In the genomic region with DNA sequence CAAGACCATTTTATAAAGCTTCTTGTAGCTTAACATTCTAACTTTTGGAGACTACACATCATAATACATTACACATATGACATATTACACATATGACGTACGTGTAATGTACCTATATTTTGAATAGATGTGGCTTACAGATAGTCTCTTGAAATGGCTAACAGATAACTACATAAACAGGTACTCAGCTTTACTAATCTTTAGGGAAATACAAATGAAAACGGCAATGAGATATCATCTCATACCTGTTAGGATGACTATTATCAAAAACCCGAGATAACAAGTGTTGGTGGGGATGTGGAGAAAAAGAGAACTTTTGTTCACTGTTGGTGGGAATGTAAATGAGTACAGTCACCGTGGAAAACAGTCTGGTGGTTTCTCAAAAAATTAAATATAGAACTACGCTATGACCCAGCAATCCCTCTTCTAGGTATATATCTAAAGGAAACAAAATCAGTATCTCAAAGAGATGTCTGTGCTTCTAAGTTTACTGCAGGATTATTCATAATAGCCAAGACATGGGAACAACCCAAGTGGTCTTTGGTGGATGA, we compare ENCODE assay signal across 21 cellular contexts.
DNase-seq lines count a peak whose midpoint lies in the region; ATAC-seq lines count a peak whose summit lies in the region.
"Had no signal": no experiment of that assay in that cellular context is flagged by ENCODE, and none has a peak within 500 bp of the region (broad histone marks: within the 10 kb centered on the region; RNA-seq: fewer than 3 reads in every experiment).

No MANE protein-coding gene starts in this region.

- H3K4me1 Mint-ChIP-seq in activated naive CD4-positive, alpha-beta T cell treated with anti-CD3 and anti-CD28 coated beads, Interleukin-2, amount 10 ng/mL, durations not matched to agents 7 days and 5 days: peaks cover 70% of the 10 kb centered on the region
- H3K4me1 Mint-ChIP-seq in T-helper 17 cell: peaks cover 61% of the 10 kb centered on the region
- peaks cover 61% of the 10 kb centered on the region for H3K4me1 Mint-ChIP-seq in activated naive CD8-positive, alpha-beta T cell treated with anti-CD3 and anti-CD28 coated beads for 36 hours
- peaks cover 73% of the 10 kb centered on the region for H3K4me1 Mint-ChIP-seq in stimulated activated naive CD8-positive, alpha-beta T cell treated with anti-CD3 and anti-CD28 coated beads, Interleukin-15, Interleukin-2, amounts not matched to agents 100 ng/mL and 50 ng/mL, for 24 hours (ENCODE audit: low read depth)

- peaks cover 2% of the 10 kb centered on the region for H3K9me3 Mint-ChIP-seq in activated naive CD4-positive, alpha-beta T cell treated with anti-CD3 and anti-CD28 coated beads, Interleukin-2, amount 10 ng/mL, durations not matched to agents 7 days and 5 days
- H3K9me3 Mint-ChIP-seq in activated naive CD8-positive, alpha-beta T cell treated with anti-CD3 and anti-CD28 coated beads for 36 hours: peaks cover 3% of the 10 kb centered on the region
- no peaks in the 10 kb centered on the region for H3K9me3 Mint-ChIP-seq in stimulated activated naive CD8-positive, alpha-beta T cell treated with anti-CD3 and anti-CD28 coated beads, Interleukin-15, Interleukin-2, amounts not matched to agents 100 ng/mL and 50 ng/mL, for 24 hours
- H3K9me3 Mint-ChIP-seq: stimulated activated memory B cell treated with anti-CD40 and anti-IgM and Interleukin-4, amounts not matched to agents 10 μg/mL and 1 μg/mL and 100 μg/mL, for 72 hours had no signal

- H3K36me3 Mint-ChIP-seq in activated naive CD4-positive, alpha-beta T cell treated with anti-CD3 and anti-CD28 coated beads, Interleukin-2, amount 10 ng/mL, durations not matched to agents 7 days and 5 days: peaks cover 11% of the 10 kb centered on the region
- H3K36me3 Mint-ChIP-seq in T-helper 17 cell (ENCODE audit: low read depth): peaks cover 5% of the 10 kb centered on the region
- peaks cover 10% of the 10 kb centered on the region for H3K36me3 Mint-ChIP-seq in activated naive CD8-positive, alpha-beta T cell treated with anti-CD3 and anti-CD28 coated beads for 36 hours
- peaks cover 4% of the 10 kb centered on the region for H3K36me3 Mint-ChIP-seq in stimulated activated naive CD8-positive, alpha-beta T cell treated with anti-CD3 and anti-CD28 coated beads, Interleukin-15, Interleukin-2, amounts not matched to agents 100 ng/mL and 50 ng/mL, for 24 hours (ENCODE audit: low read depth)
- H3K36me3 Mint-ChIP-seq: stimulated activated memory B cell treated with anti-CD40 and anti-IgM and Interleukin-4, amounts not matched to agents 10 μg/mL and 1 μg/mL and 100 μg/mL, for 72 hours had no signal

- H3K4me3 Mint-ChIP-seq in activated naive CD4-positive, alpha-beta T cell treated with anti-CD3 and anti-CD28 coated beads, Interleukin-2, amount 10 ng/mL, durations not matched to agents 7 days and 5 days: no peak overlapping the region
- H3K4me3 Mint-ChIP-seq in T-helper 17 cell: peak overlapping the region; percentile 37
- no peak overlapping the region for H3K4me3 Mint-ChIP-seq in activated naive CD8-positive, alpha-beta T cell treated with anti-CD3 and anti-CD28 coated beads for 36 hours
- peak overlapping the region; percentile 44 for H3K4me3 Mint-ChIP-seq in stimulated activated naive CD8-positive, alpha-beta T cell treated with anti-CD3 and anti-CD28 coated beads, Interleukin-15, Interleukin-2, amounts not matched to agents 100 ng/mL and 50 ng/mL, for 24 hours
- H3K4me3 Mint-ChIP-seq: stimulated activated memory B cell treated with anti-CD40 and anti-IgM and Interleukin-4, amounts not matched to agents 10 μg/mL and 1 μg/mL and 100 μg/mL, for 72 hours had no signal

- CTCF ChIA-PET in activated naive CD4-positive, alpha-beta T cell treated with anti-CD3 and anti-CD28 coated beads, Interleukin-2, amount 10 ng/mL, durations not matched to agents 7 days and 5 days (lab: Charles Lee): interaction anchor here (1.0 kb wide), 1 partner anchor 17 kb away, joined by 4 read pairs; no protein-coding TSS in a partner anchor

- H3K27me3 Mint-ChIP-seq in activated naive CD4-positive, alpha-beta T cell treated with anti-CD3 and anti-CD28 coated beads, Interleukin-2, amount 10 ng/mL, durations not matched to agents 7 days and 5 days: no peaks in the 10 kb centered on the region
- H3K27me3 Mint-ChIP-seq in T-helper 17 cell: no peaks in the 10 kb centered on the region
- no peaks in the 10 kb centered on the region for H3K27me3 Mint-ChIP-seq in activated naive CD8-positive, alpha-beta T cell treated with anti-CD3 and anti-CD28 coated beads for 36 hours
- no peaks in the 10 kb centered on the region for H3K27me3 Mint-ChIP-seq in stimulated activated naive CD8-positive, alpha-beta T cell treated with anti-CD3 and anti-CD28 coated beads, Interleukin-15, Interleukin-2, amounts not matched to agents 100 ng/mL and 50 ng/mL, for 24 hours
- H3K27me3 Mint-ChIP-seq: stimulated activated memory B cell treated with anti-CD40 and anti-IgM and Interleukin-4, amounts not matched to agents 10 μg/mL and 1 μg/mL and 100 μg/mL, for 72 hours had no signal

- ATAC-seq in T-helper 17 cell (peak; percentile 1), GM18868 (IDR thresholded peaks at IDR 0.05; ENCODE audit: unreplicated experiment) (no peak), HG03196 (IDR thresholded peaks at IDR 0.05; ENCODE audit: unreplicated experiment) (no peak)
- ATAC-seq: body of pancreas; gastroesophageal sphincter; sciatic nerve; stimulated activated memory B cell treated with anti-CD40 and anti-IgM and Interleukin-4, amounts not matched to agents 10 μg/mL and 1 μg/mL and 100 μg/mL, for 72 hours had no signal

- no peaks in the 10 kb centered on the region for H3K9me3 ChIP-seq in T-helper 17 cell (ENCODE audit: control insufficient read depth, low read length, poor library complexity, severe bottlenecking)
- H3K9me3 ChIP-seq: BLaER1 treated with 17β-estradiol and CSF1 and Interleukin-3, amounts not matched to agents 10 nM and 100 nM; body of pancreas; gastroesophageal sphincter; thoracic aorta had no signal

- no peak for DNase-seq in activated naive CD4-positive, alpha-beta T cell treated with anti-CD3 and anti-CD28 coated beads, Interleukin-2, amount 10 ng/mL, durations not matched to agents 7 days and 5 days
- no peak for DNase-seq in activated naive CD4-positive, alpha-beta T cell treated with anti-CD3 and anti-CD28 coated beads, Interleukin-2, amount 50 U/mL, for 16 hours
- DNase-seq in T-helper 17 cell: no peak
- no peak for DNase-seq in activated naive CD8-positive, alpha-beta T cell treated with anti-CD3 and anti-CD28 coated beads for 36 hours
- DNase-seq: activated CD4-positive, alpha-beta T cell treated with anti-CD3 and anti-CD28 coated beads, Interleukin-2, amount 50 U/mL, for 4 hours; body of pancreas; Kasumi-1; mesenchymal stem cell; NCI-H146; NCI-H446; NCI-H82; RPMI8226; stimulated activated CD4-positive, alpha-beta T cell treated with anti-CD3 and anti-CD28 coated beads, Interleukin-4, amount 100 ng/mL, for 24 hours had no signal

- H3K27ac Mint-ChIP-seq in activated naive CD4-positive, alpha-beta T cell treated with anti-CD3 and anti-CD28 coated beads, Interleukin-2, amount 10 ng/mL, durations not matched to agents 7 days and 5 days: peak overlapping the region; percentile 99
- H3K27ac Mint-ChIP-seq in T-helper 17 cell: peak overlapping the region; percentile 99
- peak overlapping the region; percentile 85 for H3K27ac Mint-ChIP-seq in activated naive CD8-positive, alpha-beta T cell treated with anti-CD3 and anti-CD28 coated beads for 36 hours
- peak overlapping the region; percentile 90 for H3K27ac Mint-ChIP-seq in stimulated activated naive CD8-positive, alpha-beta T cell treated with anti-CD3 and anti-CD28 coated beads, Interleukin-15, Interleukin-2, amounts not matched to agents 100 ng/mL and 50 ng/mL, for 24 hours
- H3K27ac Mint-ChIP-seq: stimulated activated memory B cell treated with anti-CD40 and anti-IgM and Interleukin-4, amounts not matched to agents 10 μg/mL and 1 μg/mL and 100 μg/mL, for 72 hours had no signal

Comparison
In these comparisons a context has a peak if more than half of its experiments do, and no peak if none do; other contexts are left out.
1. H3K4me3 Mint-ChIP-seq: peak in T-helper 17 cell (single experiment) and stimulated activated naive CD8-positive, alpha-beta T cell treated with anti-CD3 and anti-CD28 coated beads, Interleukin-15, Interleukin-2, amounts not matched to agents 100 ng/mL and 50 ng/mL, for 24 hours (single experiment); none in activated naive CD4-positive, alpha-beta T cell treated with anti-CD3 and anti-CD28 coated beads, Interleukin-2, amount 10 ng/mL, durations not matched to agents 7 days and 5 days (single experiment) and activated naive CD8-positive, alpha-beta T cell treated with anti-CD3 and anti-CD28 coated beads for 36 hours (single experiment).
2. Peak in every context shown above with its lines, with median percentiles within 50 percentile points of each other: H3K27ac Mint-ChIP-seq.